8 cellular contexts compared by ENCODE assay signal in genomic region chr4:82430193-82431025, GRCh38. TPM values are rescaled to one million over a fixed set of nuclear protein-coding genes. Genes with fewer than 3 reads are reported as not detected.
DNase-seq lines count a peak whose midpoint lies in the region; ATAC-seq and TF ChIP-seq lines count a peak whose summit lies in the region.

Gene ENOPH1, plus strand, starts transcription at chr4:82430590. Its CDS starts 240 bp downstream, at chr4:82430830.
Gene HNRNPDL, minus strand, starts transcription at chr4:82430462. Its CDS starts 772 bp downstream, at chr4:82429690.

- TF ChIP-seq POLR2A in GM19099 (IDR thresholded peaks at IDR 0.05; ENCODE audit: extremely low read depth, insufficient read length, low read depth) = peak; percentile 81

- ATAC-seq in HG03432 (IDR thresholded peaks at IDR 0.05; ENCODE audit: unreplicated experiment) = peak; percentile 76

- DNase-seq in AG20443 (ENCODE audit: low spot score) = peak; percentile 97
- DNase-seq in NCI-H510A (lab: John Stamatoyannopoulos, UW) = peak; percentile 97
- peak; percentile 95 for DNase-seq in activated CD4-positive, alpha-beta T cell treated with anti-CD3 and anti-CD28 coated beads for 1 hour
- peak; percentile 97 for DNase-seq in cerebellum (ENCODE audit: low spot score)
- peak; percentile 88 for DNase-seq in kidney glomerular epithelial cell (lab: John Stamatoyannopoulos, UW)
- peak; percentile 85 to 98 for DNase-seq in stimulated activated CD4-positive, alpha-beta T cell treated with anti-CD3 and anti-CD28 coated beads, Interleukin-1b, Interleukin-23, amount 100 ng/mL, for 1 hour (ENCODE audit: low read depth in 2 of 2)

RNA-seq across cellular contexts. Expression of gene ENOPH1, which starts in this region (rescaled TPM):
- 45.5 TPM for total RNA-seq in cerebellum

RNA-seq across cellular contexts. Expression of gene HNRNPDL, which starts in this region (rescaled TPM):
- 208 TPM for total RNA-seq in cerebellum

Comparison
In these comparisons a context has a peak if more than half of its experiments do, and no peak if none do; other contexts are left out.
1. Peak in every context shown above with its lines: DNase-seq and ATAC-seq.